10 cellular contexts compared by ENCODE assay signal in the genomic region with DNA sequence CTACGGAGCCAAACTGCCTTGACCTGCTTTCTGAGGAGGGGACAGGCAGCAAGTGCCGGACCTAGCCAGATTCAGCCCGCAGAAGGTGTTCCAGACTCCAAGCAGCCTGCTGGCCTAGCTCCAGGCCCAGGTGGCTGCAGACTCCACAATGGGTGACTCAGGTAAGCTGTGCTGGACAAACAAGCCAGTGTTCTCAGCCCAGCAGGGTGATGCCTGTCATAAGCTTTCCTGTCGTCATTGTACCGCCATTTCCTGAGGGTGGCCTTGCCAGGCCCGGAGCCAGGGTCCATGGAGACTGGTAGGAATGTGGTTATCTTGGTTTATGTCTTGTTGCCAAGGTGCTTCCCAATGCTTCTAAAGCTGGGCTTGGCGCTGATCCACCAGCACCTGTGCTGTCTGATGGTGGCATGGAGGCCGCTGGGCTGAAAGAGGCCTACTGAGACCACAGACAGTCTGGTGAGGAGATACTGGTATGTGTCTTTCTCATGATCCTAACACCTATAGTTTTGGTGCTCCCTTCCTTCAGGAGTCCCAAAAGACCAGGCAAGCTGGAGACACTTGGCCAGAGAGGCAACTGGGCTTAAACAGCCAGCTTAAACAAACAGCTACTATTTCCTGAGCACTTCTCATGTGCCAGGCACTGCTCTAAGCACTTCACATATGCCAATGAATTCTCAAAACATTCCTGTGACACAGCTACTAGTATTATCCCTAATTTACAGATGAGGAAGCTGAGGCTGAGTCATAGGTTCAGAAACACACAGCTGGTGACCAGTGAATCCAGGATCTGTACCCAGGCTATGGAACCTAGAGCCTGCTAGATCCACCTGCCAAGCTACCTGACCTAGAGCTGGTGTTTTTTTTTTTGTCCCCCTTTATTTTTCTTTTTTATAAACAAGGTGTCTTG. TPM values are rescaled to one million over a fixed set of nuclear protein-coding genes. Genes with fewer than 3 reads are reported as not detected.
DNase-seq lines count a peak whose midpoint lies in the region; ATAC-seq, FAIRE-seq and TF ChIP-seq lines count a peak whose summit lies in the region.
"Had no signal": no experiment of that assay in that cellular context is flagged by ENCODE, and none has a peak within 500 bp of the region (broad histone marks: within the 10 kb centered on the region; RNA-seq: fewer than 3 reads in every experiment).

No MANE protein-coding gene starts in this region.

- DNase-seq in astrocyte (ENCODE audit: low read depth) (peak; percentile 59), left lobe of liver (ENCODE audit: low spot score) (no peak), Karpas-422 (no peak), MM.1S (no peak), WERI-Rb-1 (no peak)
- DNase-seq: DND-41 had no signal

- H3K36me3 Mint-ChIP-seq in astrocyte (ENCODE audit: low read depth, unreplicated experiment): no peaks in the 10 kb centered on the region

- H3K36me3 ChIP-seq in HUES48 (ENCODE audit: control insufficient read depth, insufficient read depth, low read length) (no peaks in the 10 kb centered on the region), astrocyte (ENCODE audit: insufficient read depth, low read length) (no peaks in the 10 kb centered on the region), Karpas-422 (ENCODE audit: insufficient read depth, low read length) (no peaks in the 10 kb centered on the region), MM.1S (replicated peaks; ENCODE audit: insufficient read depth, low read length) (no peaks in the 10 kb centered on the region), WERI-Rb-1 (no peaks in the 10 kb centered on the region)

- peak; percentile 66 for FAIRE-seq in astrocyte (lab: Jason Lieb, UNC)
- FAIRE-seq: colon had no signal

- no peaks in the 10 kb centered on the region for H3K27me3 Mint-ChIP-seq in astrocyte (ENCODE audit: low read depth, unreplicated experiment)

- TF ChIP-seq CTCF in 22Rv1 (IDR thresholded peaks at IDR 0.05): no peak
- TF ChIP-seq CTCF in astrocyte (IDR thresholded peaks at IDR 0.05; ENCODE audit: insufficient read depth, low read depth, low read length): no peak
- TF ChIP-seq CTCF in MM.1S (IDR thresholded peaks at IDR 0.05; ENCODE audit: low read length): no peak
- no peak for TF ChIP-seq CTCF in WERI-Rb-1 (IDR thresholded peaks at IDR 0.05; ENCODE audit: low read depth, low read length)

- H3K9me2 ChIP-seq in Karpas-422 (replicated peaks; ENCODE audit: insufficient read depth, low read length) (no peaks in the 10 kb centered on the region), MM.1S (replicated peaks; ENCODE audit: insufficient read depth, low read length) (no peaks in the 10 kb centered on the region)

- TF ChIP-seq POLR2A in GM18505 (IDR thresholded peaks at IDR 0.05; ENCODE audit: borderline replicate concordance, extremely low read depth, insufficient read depth, insufficient read length): no peak

- no peak overlapping the region for H3K4me3 ChIP-seq in HUES48 (ENCODE audit: low read depth, low read length)
- H3K4me3 ChIP-seq in astrocyte (ENCODE audit: insufficient read depth, low read depth, low read length): no peak overlapping the region
- H3K4me3 ChIP-seq in Karpas-422 (ENCODE audit: low read length): no peak overlapping the region
- no peak overlapping the region for H3K4me3 ChIP-seq in MM.1S (ENCODE audit: low read length)
- no peak overlapping the region for H3K4me3 ChIP-seq in WERI-Rb-1 (ENCODE audit: low read depth, low read length)

- peaks cover 5% of the 10 kb centered on the region for H3K4me1 ChIP-seq in HUES48 (ENCODE audit: control insufficient read depth, insufficient read depth, low read length)
- H3K4me1 ChIP-seq in astrocyte (ENCODE audit: insufficient read depth, low read length): peaks cover 23% of the 10 kb centered on the region
- H3K4me1 ChIP-seq in Karpas-422 (ENCODE audit: low read length): peaks cover 3% of the 10 kb centered on the region; the same call in 1 of the 2 replicates
- H3K4me1 ChIP-seq in MM.1S (ENCODE audit: low read length): peaks cover 25% of the 10 kb centered on the region

- H3K79me2 ChIP-seq in astrocyte (ENCODE audit: insufficient read depth, low read length) (no peaks in the 10 kb centered on the region), Karpas-422 (ENCODE audit: low read length) (no peaks in the 10 kb centered on the region), MM.1S (ENCODE audit: low read length) (no peaks in the 10 kb centered on the region)

- H2AFZ ChIP-seq in astrocyte (ENCODE audit: low read depth, low read length) (peak overlapping the region; percentile 38), Karpas-422 (ENCODE audit: low read length) (no peak overlapping the region), MM.1S (ENCODE audit: low read length) (no peak overlapping the region)

- H3K4me2 ChIP-seq in astrocyte (ENCODE audit: low read length) (peak overlapping the region; percentile 1), Karpas-422 (ENCODE audit: low read depth, low read length, poor library complexity, severe bottlenecking) (no peak overlapping the region), MM.1S (ENCODE audit: low read depth, low read length) (no peak overlapping the region)

- peak overlapping the region; percentile 54 for H3K4me3 Mint-ChIP-seq in astrocyte (ENCODE audit: unreplicated experiment)

- peaks cover 13% of the 10 kb centered on the region for H3F3A ChIP-seq in MM.1S (ENCODE audit: insufficient read depth, low read length)

- H3K9ac ChIP-seq in HUES48 (ENCODE audit: low read depth, low read length) (no peak overlapping the region), astrocyte (ENCODE audit: low read length) (peak overlapping the region; percentile 62), Karpas-422 (ENCODE audit: low read length) (no peak overlapping the region), MM.1S (ENCODE audit: low read length) (no peak overlapping the region)

- H3K9me3 Mint-ChIP-seq in astrocyte (ENCODE audit: unreplicated experiment): no peaks in the 10 kb centered on the region

- H3K4me1 Mint-ChIP-seq in astrocyte (ENCODE audit: low read depth, unreplicated experiment): peaks cover 15% of the 10 kb centered on the region

- H4K20me1 ChIP-seq in astrocyte (ENCODE audit: insufficient read depth, low read length): no peaks in the 10 kb centered on the region
- no peaks in the 10 kb centered on the region for H4K20me1 ChIP-seq in Karpas-422 (ENCODE audit: insufficient read depth, low read depth, low read length)
- no peaks in the 10 kb centered on the region for H4K20me1 ChIP-seq in MM.1S (ENCODE audit: insufficient read depth, low read length)

- H3K27ac ChIP-seq in 22Rv1 (peak overlapping the region; percentile 59), HUES48 (ENCODE audit: low read depth, low read length) (peak overlapping the region; percentile 28), astrocyte (ENCODE audit: low read depth, low read length) (peak overlapping the region; percentile 76), Karpas-422 (ENCODE audit: low read length) (no peak overlapping the region), MM.1S (ENCODE audit: low read length) (no peak overlapping the region), WERI-Rb-1 (no peak overlapping the region)

- H3K27ac Mint-ChIP-seq in astrocyte (ENCODE audit: unreplicated experiment): peak overlapping the region; percentile 90

- H3K27me3 ChIP-seq in HUES48 (ENCODE audit: control insufficient read depth, insufficient read depth, low read length): no peaks in the 10 kb centered on the region
- no peaks in the 10 kb centered on the region for H3K27me3 ChIP-seq in astrocyte (ENCODE audit: insufficient read depth, low read length)
- H3K27me3 ChIP-seq in Karpas-422 (ENCODE audit: low read length): no peaks in the 10 kb centered on the region
- H3K27me3 ChIP-seq in MM.1S (replicated peaks; ENCODE audit: insufficient read depth, low read length): no peaks in the 10 kb centered on the region
- H3K27me3 ChIP-seq in WERI-Rb-1 (ENCODE audit: insufficient read depth, low read depth, severe bottlenecking): no peaks in the 10 kb centered on the region

- H3K9me3 ChIP-seq in HUES48 (ENCODE audit: control insufficient read depth, insufficient read depth, low read length): no peaks in the 10 kb centered on the region
- H3K9me3 ChIP-seq in astrocyte (ENCODE audit: insufficient read depth, low read depth, low read length): no peaks in the 10 kb centered on the region
- no peaks in the 10 kb centered on the region for H3K9me3 ChIP-seq in Karpas-422 (ENCODE audit: low read length)
- no peaks in the 10 kb centered on the region for H3K9me3 ChIP-seq in MM.1S (replicated peaks; ENCODE audit: insufficient read depth, low read length)
- H3K9me3 ChIP-seq in WERI-Rb-1 (ENCODE audit: severe bottlenecking): no peaks in the 10 kb centered on the region

- ATAC-seq in left lobe of liver (peak; percentile 8), GM18505 (IDR thresholded peaks at IDR 0.05; ENCODE audit: unreplicated experiment) (no peak)

RNA-seq across cellular contexts. Expression of gene ZC3HC1, which starts 42.0 kb away (rescaled TPM):
- total RNA-seq in astrocyte: 22.3 and 25.4 TPM in 2 replicates
- total RNA-seq in left lobe of liver: 9.0 TPM
- 12.7 and 26.4 TPM in 2 replicates for total RNA-seq in Karpas-422 (2014; rRNA removed; shearing (Covaris generic); ENCODE audit: low replicate concordance)

RNA-seq across cellular contexts. Expression of gene UBE2H, which starts 56.4 kb away (rescaled TPM):
- total RNA-seq in astrocyte (171 and 194 TPM in 2 replicates), left lobe of liver (33.8 TPM)
- total RNA-seq in Karpas-422 (2014; rRNA removed; shearing (Covaris generic); ENCODE audit: low replicate concordance): 34.7 and 37.3 TPM in 2 replicates

Comparison
In these comparisons a context has a peak if more than half of its experiments do, and no peak if none do; other contexts are left out.
1. H3K27ac ChIP-seq: peak in 22Rv1 (single experiment), HUES48 (single experiment) and astrocyte (single experiment); none in Karpas-422 (single experiment), MM.1S (single experiment) and WERI-Rb-1 (single experiment).